ENCODE assay signal across 10 cellular contexts in the genomic region with DNA sequence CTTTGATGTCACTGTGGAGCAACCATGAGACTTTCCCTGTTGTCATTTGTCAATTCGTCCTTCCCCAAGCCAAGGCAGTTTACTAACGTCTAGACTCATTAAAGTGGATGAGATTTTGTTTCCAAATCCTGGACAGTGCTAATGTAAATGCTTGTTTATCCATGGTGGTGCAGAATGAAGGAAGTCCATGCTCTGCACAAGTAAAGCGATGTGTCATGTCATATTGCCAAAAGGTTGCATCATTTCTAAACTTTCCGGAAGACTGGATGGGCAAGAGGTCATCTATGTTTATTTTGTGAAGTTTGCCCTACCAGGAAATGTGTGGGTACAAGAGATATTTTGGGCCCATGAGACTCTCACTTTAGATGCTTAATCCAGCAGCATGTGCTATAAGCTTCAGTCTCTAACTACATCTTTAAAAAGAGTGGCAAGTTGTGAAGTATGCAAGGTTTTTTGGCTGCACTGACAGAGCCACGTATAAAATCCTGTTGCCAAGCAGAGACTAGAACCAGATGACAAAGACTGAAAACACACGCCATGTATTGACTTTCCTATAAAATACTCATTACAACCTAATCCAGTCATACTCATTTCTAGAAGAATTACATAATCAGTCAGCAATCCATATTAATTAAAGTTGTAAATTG.
DNase-seq lines count a peak whose midpoint lies in the region; ATAC-seq, FAIRE-seq and TF ChIP-seq lines count a peak whose summit lies in the region.
"Had no signal": no experiment of that assay in that cellular context is flagged by ENCODE, and none has a peak within 500 bp of the region (broad histone marks: within the 10 kb centered on the region; RNA-seq: fewer than 3 reads in every experiment).

No MANE protein-coding gene starts in this region.

- POLR2A ChIA-PET in HEK293T (lab: Yijun Ruan, JAX): interaction anchor here (0.7 to 0.8 kb wide), 2 partner anchors 72 to 157 kb away, joined by 3 read pairs; partner anchors contain the start of genes FNDC3B and PLD1
- POLR2A ChIA-PET in naive thymus-derived CD8-positive, alpha-beta T cell (lab: Charles Lee): no interaction called here

- no peaks in the 10 kb centered on the region for H3K27me3 ChIP-seq in RWPE2 (ENCODE audit: insufficient read depth, poor library complexity, severe bottlenecking)
- H3K27me3 ChIP-seq: adrenal gland had no signal

- peak; percentile 74 for ATAC-seq in RWPE2 (ENCODE audit: low read depth)
- peak; percentile 88 for ATAC-seq in sciatic nerve
- no peak for ATAC-seq in GM18861 (IDR thresholded peaks at IDR 0.05; ENCODE audit: unreplicated experiment)
- no peak for ATAC-seq in naive thymus-derived CD8-positive, alpha-beta T cell

- H3K27me3 Mint-ChIP-seq in naive thymus-derived CD8-positive, alpha-beta T cell: peaks cover 0 to 1% (median 0%) of the 10 kb centered on the region in 5 donors

- peaks cover 17% of the 10 kb centered on the region for H3K4me1 ChIP-seq in RWPE2 (ENCODE audit: insufficient read depth, poor library complexity, severe bottlenecking)

- H3K27ac Mint-ChIP-seq in naive thymus-derived CD8-positive, alpha-beta T cell: no peak overlapping the region

- peak overlapping the region; percentile 41 for H3K27ac ChIP-seq in RWPE2 (ENCODE audit: poor library complexity, severe bottlenecking)

- no peak for FAIRE-seq in D721Med (lab: Jason Lieb, UNC)

- H3K4me1 Mint-ChIP-seq in naive thymus-derived CD8-positive, alpha-beta T cell: no peaks in the 10 kb centered on the region

- peaks cover 0 to 3% (median 0%) of the 10 kb centered on the region in 9 donors for H3K9me3 Mint-ChIP-seq in naive thymus-derived CD8-positive, alpha-beta T cell

- H3K4me3 ChIP-seq in RWPE2 (ENCODE audit: severe bottlenecking) (no peak overlapping the region), fibroblast of pulmonary artery (replicated peaks; ENCODE audit: low read depth, low read length) (no peak overlapping the region)
- H3K4me3 ChIP-seq: adrenal gland had no signal

- H3K36me3 Mint-ChIP-seq in naive thymus-derived CD8-positive, alpha-beta T cell: no peaks in the 10 kb centered on the region

- H3K36me3 ChIP-seq in RWPE2 (ENCODE audit: low read depth): no peaks in the 10 kb centered on the region
- H3K36me3 ChIP-seq: adrenal gland had no signal

- peak; percentile 76 for DNase-seq in GOT3 (lab: John Stamatoyannopoulos, UW)
- no peak for DNase-seq in RWPE2 (ENCODE audit: low spot score)
- peak; percentile 88 for DNase-seq in fibroblast of pulmonary artery (ENCODE audit: low read depth)
- DNase-seq in sciatic nerve (ENCODE audit: low spot score): no peak
- DNase-seq in HEK293T (ENCODE audit: extremely low spot score): no peak
- DNase-seq in naive thymus-derived CD8-positive, alpha-beta T cell: no peak
- DNase-seq in D721Med (ENCODE audit: insufficient read length, low spot score): no peak
- DNase-seq: stimulated activated CD4-positive, alpha-beta T cell treated with anti-CD3 and anti-CD28 coated beads, Interleukin-4, amount 100 ng/mL, for 4 hours had no signal

- intact Hi-C loops in sciatic nerve (cut with DNase I): no loop called here

- H3K4me3 Mint-ChIP-seq in naive thymus-derived CD8-positive, alpha-beta T cell: no peak overlapping the region

- TF ChIP-seq CTCF in RWPE2 (IDR thresholded peaks at IDR 0.05; ENCODE audit: poor library complexity, severe bottlenecking) (no peak), fibroblast of pulmonary artery (IDR thresholded peaks at IDR 0.05; ENCODE audit: low read length, missing control alignments) (no peak), D721Med (IDR thresholded peaks at IDR 0.05; ENCODE audit: insufficient read depth, missing control alignments) (no peak)

- H3K9me3 ChIP-seq in RWPE2 (ENCODE audit: severe bottlenecking): no peaks in the 10 kb centered on the region
- H3K9me3 ChIP-seq: adrenal gland had no signal

- CTCF ChIA-PET in HEK293T (lab: Yijun Ruan, JAX): interaction anchor here (0.6 kb wide), 1 partner anchor 316 kb away, joined by 3 read pairs; no protein-coding TSS in a partner anchor

TF ChIP-seq in HEK293T, 16 proteins besides CTCF, POLR2A, EP300 and RAD21:
- no peak for TF ChIP-seq FOXK2 (IDR thresholded peaks at IDR 0.05)
- no peak for TF ChIP-seq SUZ12 (IDR thresholded peaks at IDR 0.05)
- no peak for TF ChIP-seq BHLHE40 (IDR thresholded peaks at IDR 0.05; ENCODE audit: borderline replicate concordance)
- no peak for TF ChIP-seq SP1 (IDR thresholded peaks at IDR 0.05)
- TF ChIP-seq ZNF384 (IDR thresholded peaks at IDR 0.05): no peak
- TF ChIP-seq ARNT (IDR thresholded peaks at IDR 0.05): no peak
- TF ChIP-seq FOXA1 (IDR thresholded peaks at IDR 0.05): no peak
- TF ChIP-seq ELF4 (IDR thresholded peaks at IDR 0.05): no peak
- TF ChIP-seq PKNOX1 (IDR thresholded peaks at IDR 0.05): no peak
- no peak for TF ChIP-seq LEF1 (IDR thresholded peaks at IDR 0.05; ENCODE audit: borderline replicate concordance)
- no peak for TF ChIP-seq CTBP1 (IDR thresholded peaks at IDR 0.05; ENCODE audit: borderline replicate concordance)
- no peak for TF ChIP-seq HDGF (IDR thresholded peaks at IDR 0.05; ENCODE audit: borderline replicate concordance)
- no peak; the same call in 1 of the 2 replicates for TF ChIP-seq L3MBTL2 (conservative IDR thresholded peaks at IDR 0.05)
- TF ChIP-seq NFRKB (IDR thresholded peaks at IDR 0.05): no peak
TF ChIP-seq in HEK293T: peak in this region for 0.

Comparison
In these comparisons a context has a peak if more than half of its experiments do, and no peak if none do; other contexts are left out.
1. DNase-seq: peak in GOT3 (single experiment) and fibroblast of pulmonary artery (single experiment); none in RWPE2 (single experiment), sciatic nerve (single experiment), HEK293T (single experiment), naive thymus-derived CD8-positive, alpha-beta T cell (0 of 10) and D721Med (single experiment).
2. ATAC-seq: peak in RWPE2 (single experiment) and sciatic nerve (single experiment); none in GM18861 (single experiment) and naive thymus-derived CD8-positive, alpha-beta T cell (0 of 2).